1 cellular context compared by ENCODE assay signal in genomic region chr2:5692561-5693287, GRCh38.
TF ChIP-seq lines count a peak whose summit lies in the region.

No MANE protein-coding gene starts in this region.

TF ChIP-seq in SK-N-SH treated with all-trans-retinoic acid at 6 μM for 48 hours, 23 proteins besides CTCF, POLR2A, EP300 and RAD21 (continued from another document):
- no peak for TF ChIP-seq TOX (CRISPR knock-in tag; IDR thresholded peaks at IDR 0.05; ENCODE audit: borderline replicate concordance)
- no peak for TF ChIP-seq PATZ1 (CRISPR knock-in tag; IDR thresholded peaks at IDR 0.05; ENCODE audit: borderline replicate concordance)
- TF ChIP-seq ZNF70 (CRISPR knock-in tag; IDR thresholded peaks at IDR 0.05): no peak
